In the genomic region with DNA sequence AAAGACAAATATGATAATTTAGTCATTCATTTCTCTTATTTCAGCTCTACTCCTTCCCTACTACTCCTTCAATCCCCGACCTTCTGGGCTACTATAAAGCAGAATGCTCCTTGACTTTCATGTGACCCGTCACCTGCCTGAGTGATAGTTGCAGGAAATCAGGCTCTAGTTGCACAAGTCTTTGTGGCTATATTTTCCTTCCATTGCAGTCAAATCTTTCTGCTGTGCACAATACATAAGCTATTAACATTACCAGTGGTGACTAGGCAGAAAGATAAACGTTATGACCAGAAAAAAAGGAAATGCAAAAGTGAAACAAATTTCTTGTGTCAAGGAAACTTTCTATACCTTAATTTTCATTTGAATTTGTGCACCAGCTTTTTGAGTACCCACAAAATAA, we compare ENCODE assay signal across 1 cellular context.
A peak's percentile ranks its signal among the peaks of the same experiment; 100 is the strongest.
TF ChIP-seq lines count a peak whose summit lies in the region.

No MANE protein-coding gene starts in this region.

TF ChIP-seq in K562, 482 proteins besides CTCF, POLR2A, EP300 and RAD21 (continued from another document and continues in another):
- TF ChIP-seq, protein P1, sequence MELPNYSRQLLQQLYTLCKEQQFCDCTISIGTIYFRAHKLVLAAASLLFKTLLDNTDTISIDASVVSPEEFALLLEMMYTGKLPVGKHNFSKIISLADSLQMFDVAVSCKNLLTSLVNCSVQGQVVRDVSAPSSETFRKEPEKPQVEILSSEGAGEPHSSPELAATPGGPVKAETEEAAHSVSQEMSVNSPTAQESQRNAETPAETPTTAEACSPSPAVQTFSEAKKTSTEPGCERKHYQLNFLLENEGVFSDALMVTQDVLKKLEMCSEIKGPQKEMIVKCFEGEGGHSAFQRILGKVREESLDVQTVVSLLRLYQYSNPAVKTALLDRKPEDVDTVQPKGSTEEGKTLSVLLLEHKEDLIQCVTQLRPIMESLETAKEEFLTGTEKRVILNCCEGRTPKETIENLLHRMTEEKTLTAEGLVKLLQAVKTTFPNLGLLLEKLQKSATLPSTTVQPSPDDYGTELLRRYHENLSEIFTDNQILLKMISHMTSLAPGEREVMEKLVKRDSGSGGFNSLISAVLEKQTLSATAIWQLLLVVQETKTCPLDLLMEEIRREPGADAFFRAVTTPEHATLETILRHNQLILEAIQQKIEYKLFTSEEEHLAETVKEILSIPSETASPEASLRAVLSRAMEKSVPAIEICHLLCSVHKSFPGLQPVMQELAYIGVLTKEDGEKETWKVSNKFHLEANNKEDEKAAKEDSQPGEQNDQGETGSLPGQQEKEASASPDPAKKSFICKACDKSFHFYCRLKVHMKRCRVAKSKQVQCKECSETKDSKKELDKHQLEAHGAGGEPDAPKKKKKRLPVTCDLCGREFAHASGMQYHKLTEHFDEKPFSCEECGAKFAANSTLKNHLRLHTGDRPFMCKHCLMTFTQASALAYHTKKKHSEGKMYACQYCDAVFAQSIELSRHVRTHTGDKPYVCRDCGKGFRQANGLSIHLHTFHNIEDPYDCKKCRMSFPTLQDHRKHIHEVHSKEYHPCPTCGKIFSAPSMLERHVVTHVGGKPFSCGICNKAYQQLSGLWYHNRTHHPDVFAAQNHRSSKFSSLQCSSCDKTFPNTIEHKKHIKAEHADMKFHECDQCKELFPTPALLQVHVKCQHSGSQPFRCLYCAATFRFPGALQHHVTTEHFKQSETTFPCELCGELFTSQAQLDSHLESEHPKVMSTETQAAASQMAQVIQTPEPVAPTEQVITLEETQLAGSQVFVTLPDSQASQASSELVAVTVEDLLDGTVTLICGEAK (IDR thresholded peaks at IDR 0.05) = no peak
- TF ChIP-seq, protein P1 (CRISPR knock-in tag; IDR thresholded peaks at IDR 0.05) = no peak
- TF ChIP-seq RBFOX2 (IDR thresholded peaks at IDR 0.05; ENCODE audit: low read depth, low read length) (no peak), LCOR (CRISPR knock-in tag; IDR thresholded peaks at IDR 0.05) (no peak), ARID1B (IDR thresholded peaks at IDR 0.05) (peak; percentile 61; the same call in 1 of the 2 replicates), CBX2 (IDR thresholded peaks at IDR 0.05; ENCODE audit: insufficient read depth, low read length, poor library complexity, severe bottlenecking) (no peak), CEBPG (CRISPR knock-in tag; IDR thresholded peaks at IDR 0.05) (peak; percentile 63), CEBPG (tag; conservative IDR thresholded peaks at IDR 0.05 in 1 of 2, IDR thresholded peaks at IDR 0.05 in 1 of 2) (peak; percentile 67 to 91), TAF7 (tag; IDR thresholded peaks at IDR 0.05) (no peak), SETDB1 (IDR thresholded peaks at IDR 0.05; ENCODE audit: low read length) (no peak), ETS2 (tag; IDR thresholded peaks at IDR 0.05; ENCODE audit: borderline replicate concordance, poor library complexity, severe bottlenecking) (no peak), MECOM (CRISPR knock-in tag; IDR thresholded peaks at IDR 0.05) (no peak), ZNF239 (CRISPR knock-in tag; IDR thresholded peaks at IDR 0.05) (no peak), ATF7 (IDR thresholded peaks at IDR 0.05) (0 out of 2 replicates have a peak, but pooled peaks have one; percentile 40), BRD4 (IDR thresholded peaks at IDR 0.05) (no peak), ETV1 (tag; conservative IDR thresholded peaks at IDR 0.05; ENCODE audit: low read depth) (peak; percentile 42), RFX5 (IDR thresholded peaks at IDR 0.05; ENCODE audit: low read depth, low read length) (no peak), RBM25 (IDR thresholded peaks at IDR 0.05; ENCODE audit: low read depth, low read length, severe bottlenecking) (no peak), EZH2 (IDR thresholded peaks at IDR 0.05; ENCODE audit: borderline replicate concordance, low read depth, low read length) (no peak), FOXM1 (IDR thresholded peaks at IDR 0.05; ENCODE audit: low read depth) (no peak), FOXM1 (CRISPR knock-in tag; IDR thresholded peaks at IDR 0.05; ENCODE audit: low read depth) (no peak)
- TF ChIP-seq, protein P2, sequence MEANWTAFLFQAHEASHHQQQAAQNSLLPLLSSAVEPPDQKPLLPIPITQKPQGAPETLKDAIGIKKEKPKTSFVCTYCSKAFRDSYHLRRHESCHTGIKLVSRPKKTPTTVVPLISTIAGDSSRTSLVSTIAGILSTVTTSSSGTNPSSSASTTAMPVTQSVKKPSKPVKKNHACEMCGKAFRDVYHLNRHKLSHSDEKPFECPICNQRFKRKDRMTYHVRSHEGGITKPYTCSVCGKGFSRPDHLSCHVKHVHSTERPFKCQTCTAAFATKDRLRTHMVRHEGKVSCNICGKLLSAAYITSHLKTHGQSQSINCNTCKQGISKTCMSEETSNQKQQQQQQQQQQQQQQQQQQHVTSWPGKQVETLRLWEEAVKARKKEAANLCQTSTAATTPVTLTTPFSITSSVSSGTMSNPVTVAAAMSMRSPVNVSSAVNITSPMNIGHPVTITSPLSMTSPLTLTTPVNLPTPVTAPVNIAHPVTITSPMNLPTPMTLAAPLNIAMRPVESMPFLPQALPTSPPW (CRISPR knock-in tag; IDR thresholded peaks at IDR 0.05) = no peak
- TF ChIP-seq, protein P3, sequence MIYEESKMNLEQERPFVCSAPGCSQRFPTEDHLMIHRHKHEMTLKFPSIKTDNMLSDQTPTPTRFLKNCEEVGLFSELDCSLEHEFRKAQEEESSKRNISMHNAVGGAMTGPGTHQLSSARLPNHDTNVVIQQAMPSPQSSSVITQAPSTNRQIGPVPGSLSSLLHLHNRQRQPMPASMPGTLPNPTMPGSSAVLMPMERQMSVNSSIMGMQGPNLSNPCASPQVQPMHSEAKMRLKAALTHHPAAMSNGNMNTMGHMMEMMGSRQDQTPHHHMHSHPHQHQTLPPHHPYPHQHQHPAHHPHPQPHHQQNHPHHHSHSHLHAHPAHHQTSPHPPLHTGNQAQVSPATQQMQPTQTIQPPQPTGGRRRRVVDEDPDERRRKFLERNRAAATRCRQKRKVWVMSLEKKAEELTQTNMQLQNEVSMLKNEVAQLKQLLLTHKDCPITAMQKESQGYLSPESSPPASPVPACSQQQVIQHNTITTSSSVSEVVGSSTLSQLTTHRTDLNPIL (CRISPR knock-in tag; IDR thresholded peaks at IDR 0.05) = no peak
- TF ChIP-seq, protein P4, sequence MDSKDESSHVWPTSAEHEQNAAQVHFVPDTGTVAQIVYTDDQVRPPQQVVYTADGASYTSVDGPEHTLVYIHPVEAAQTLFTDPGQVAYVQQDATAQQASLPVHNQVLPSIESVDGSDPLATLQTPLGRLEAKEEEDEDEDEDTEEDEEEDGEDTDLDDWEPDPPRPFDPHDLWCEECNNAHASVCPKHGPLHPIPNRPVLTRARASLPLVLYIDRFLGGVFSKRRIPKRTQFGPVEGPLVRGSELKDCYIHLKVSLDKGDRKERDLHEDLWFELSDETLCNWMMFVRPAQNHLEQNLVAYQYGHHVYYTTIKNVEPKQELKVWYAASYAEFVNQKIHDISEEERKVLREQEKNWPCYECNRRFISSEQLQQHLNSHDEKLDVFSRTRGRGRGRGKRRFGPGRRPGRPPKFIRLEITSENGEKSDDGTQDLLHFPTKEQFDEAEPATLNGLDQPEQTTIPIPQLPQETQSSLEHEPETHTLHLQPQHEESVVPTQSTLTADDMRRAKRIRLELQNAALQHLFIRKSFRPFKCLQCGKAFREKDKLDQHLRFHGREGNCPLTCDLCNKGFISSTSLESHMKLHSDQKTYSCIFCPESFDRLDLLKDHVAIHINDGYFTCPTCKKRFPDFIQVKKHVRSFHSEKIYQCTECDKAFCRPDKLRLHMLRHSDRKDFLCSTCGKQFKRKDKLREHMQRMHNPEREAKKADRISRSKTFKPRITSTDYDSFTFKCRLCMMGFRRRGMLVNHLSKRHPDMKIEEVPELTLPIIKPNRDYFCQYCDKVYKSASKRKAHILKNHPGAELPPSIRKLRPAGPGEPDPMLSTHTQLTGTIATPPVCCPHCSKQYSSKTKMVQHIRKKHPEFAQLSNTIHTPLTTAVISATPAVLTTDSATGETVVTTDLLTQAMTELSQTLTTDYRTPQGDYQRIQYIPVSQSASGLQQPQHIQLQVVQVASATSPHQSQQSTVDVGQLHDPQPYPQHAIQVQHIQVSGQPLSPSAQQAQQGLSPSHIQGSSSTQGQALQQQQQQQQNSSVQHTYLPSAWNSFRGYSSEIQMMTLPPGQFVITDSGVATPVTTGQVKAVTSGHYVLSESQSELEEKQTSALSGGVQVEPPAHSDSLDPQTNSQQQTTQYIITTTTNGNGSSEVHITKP (IDR thresholded peaks at IDR 0.05; ENCODE audit: partially characterized antibody) = no peak
- TF ChIP-seq, protein P5, sequence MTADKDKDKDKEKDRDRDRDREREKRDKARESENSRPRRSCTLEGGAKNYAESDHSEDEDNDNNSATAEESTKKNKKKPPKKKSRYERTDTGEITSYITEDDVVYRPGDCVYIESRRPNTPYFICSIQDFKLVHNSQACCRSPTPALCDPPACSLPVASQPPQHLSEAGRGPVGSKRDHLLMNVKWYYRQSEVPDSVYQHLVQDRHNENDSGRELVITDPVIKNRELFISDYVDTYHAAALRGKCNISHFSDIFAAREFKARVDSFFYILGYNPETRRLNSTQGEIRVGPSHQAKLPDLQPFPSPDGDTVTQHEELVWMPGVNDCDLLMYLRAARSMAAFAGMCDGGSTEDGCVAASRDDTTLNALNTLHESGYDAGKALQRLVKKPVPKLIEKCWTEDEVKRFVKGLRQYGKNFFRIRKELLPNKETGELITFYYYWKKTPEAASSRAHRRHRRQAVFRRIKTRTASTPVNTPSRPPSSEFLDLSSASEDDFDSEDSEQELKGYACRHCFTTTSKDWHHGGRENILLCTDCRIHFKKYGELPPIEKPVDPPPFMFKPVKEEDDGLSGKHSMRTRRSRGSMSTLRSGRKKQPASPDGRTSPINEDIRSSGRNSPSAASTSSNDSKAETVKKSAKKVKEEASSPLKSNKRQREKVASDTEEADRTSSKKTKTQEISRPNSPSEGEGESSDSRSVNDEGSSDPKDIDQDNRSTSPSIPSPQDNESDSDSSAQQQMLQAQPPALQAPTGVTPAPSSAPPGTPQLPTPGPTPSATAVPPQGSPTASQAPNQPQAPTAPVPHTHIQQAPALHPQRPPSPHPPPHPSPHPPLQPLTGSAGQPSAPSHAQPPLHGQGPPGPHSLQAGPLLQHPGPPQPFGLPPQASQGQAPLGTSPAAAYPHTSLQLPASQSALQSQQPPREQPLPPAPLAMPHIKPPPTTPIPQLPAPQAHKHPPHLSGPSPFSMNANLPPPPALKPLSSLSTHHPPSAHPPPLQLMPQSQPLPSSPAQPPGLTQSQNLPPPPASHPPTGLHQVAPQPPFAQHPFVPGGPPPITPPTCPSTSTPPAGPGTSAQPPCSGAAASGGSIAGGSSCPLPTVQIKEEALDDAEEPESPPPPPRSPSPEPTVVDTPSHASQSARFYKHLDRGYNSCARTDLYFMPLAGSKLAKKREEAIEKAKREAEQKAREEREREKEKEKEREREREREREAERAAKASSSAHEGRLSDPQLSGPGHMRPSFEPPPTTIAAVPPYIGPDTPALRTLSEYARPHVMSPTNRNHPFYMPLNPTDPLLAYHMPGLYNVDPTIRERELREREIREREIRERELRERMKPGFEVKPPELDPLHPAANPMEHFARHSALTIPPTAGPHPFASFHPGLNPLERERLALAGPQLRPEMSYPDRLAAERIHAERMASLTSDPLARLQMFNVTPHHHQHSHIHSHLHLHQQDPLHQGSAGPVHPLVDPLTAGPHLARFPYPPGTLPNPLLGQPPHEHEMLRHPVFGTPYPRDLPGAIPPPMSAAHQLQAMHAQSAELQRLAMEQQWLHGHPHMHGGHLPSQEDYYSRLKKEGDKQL (CRISPR knock-in tag; IDR thresholded peaks at IDR 0.05; ENCODE audit: borderline replicate concordance) = no peak
- TF ChIP-seq, protein P6, sequence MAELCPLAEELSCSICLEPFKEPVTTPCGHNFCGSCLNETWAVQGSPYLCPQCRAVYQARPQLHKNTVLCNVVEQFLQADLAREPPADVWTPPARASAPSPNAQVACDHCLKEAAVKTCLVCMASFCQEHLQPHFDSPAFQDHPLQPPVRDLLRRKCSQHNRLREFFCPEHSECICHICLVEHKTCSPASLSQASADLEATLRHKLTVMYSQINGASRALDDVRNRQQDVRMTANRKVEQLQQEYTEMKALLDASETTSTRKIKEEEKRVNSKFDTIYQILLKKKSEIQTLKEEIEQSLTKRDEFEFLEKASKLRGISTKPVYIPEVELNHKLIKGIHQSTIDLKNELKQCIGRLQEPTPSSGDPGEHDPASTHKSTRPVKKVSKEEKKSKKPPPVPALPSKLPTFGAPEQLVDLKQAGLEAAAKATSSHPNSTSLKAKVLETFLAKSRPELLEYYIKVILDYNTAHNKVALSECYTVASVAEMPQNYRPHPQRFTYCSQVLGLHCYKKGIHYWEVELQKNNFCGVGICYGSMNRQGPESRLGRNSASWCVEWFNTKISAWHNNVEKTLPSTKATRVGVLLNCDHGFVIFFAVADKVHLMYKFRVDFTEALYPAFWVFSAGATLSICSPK (IDR thresholded peaks at IDR 0.05; ENCODE audit: borderline replicate concordance) = no peak
- TF ChIP-seq, protein P7, sequence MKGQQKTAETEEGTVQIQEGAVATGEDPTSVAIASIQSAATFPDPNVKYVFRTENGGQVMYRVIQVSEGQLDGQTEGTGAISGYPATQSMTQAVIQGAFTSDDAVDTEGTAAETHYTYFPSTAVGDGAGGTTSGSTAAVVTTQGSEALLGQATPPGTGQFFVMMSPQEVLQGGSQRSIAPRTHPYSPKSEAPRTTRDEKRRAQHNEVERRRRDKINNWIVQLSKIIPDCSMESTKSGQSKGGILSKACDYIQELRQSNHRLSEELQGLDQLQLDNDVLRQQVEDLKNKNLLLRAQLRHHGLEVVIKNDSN (CRISPR knock-in tag; IDR thresholded peaks at IDR 0.05) = no peak
- TF ChIP-seq, protein P8, sequence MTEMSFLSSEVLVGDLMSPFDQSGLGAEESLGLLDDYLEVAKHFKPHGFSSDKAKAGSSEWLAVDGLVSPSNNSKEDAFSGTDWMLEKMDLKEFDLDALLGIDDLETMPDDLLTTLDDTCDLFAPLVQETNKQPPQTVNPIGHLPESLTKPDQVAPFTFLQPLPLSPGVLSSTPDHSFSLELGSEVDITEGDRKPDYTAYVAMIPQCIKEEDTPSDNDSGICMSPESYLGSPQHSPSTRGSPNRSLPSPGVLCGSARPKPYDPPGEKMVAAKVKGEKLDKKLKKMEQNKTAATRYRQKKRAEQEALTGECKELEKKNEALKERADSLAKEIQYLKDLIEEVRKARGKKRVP (CRISPR knock-in tag; IDR thresholded peaks at IDR 0.05) = peak; percentile 49; the same call in 1 of the 2 replicates
